8 cellular contexts compared by ENCODE assay signal in genomic region chr15:63502137-63502801, GRCh38. TPM values are rescaled to one million over a fixed set of nuclear protein-coding genes. Genes with fewer than 3 reads are reported as not detected.
DNase-seq lines count a peak whose midpoint lies in the region; ATAC-seq, FAIRE-seq and TF ChIP-seq lines count a peak whose summit lies in the region.

No MANE protein-coding gene starts in this region.

- H4K20me1 ChIP-seq in IMR-90 (ENCODE audit: insufficient read depth, low read length), result peaks cover 17% of the 10 kb centered on the region; the same call in 1 of the 2 replicates

- H3K36me3 ChIP-seq in IMR-90 (ENCODE audit: control insufficient read depth, insufficient read depth, low read length), result no peaks in the 10 kb centered on the region
- no peaks in the 10 kb centered on the region for H3K36me3 ChIP-seq in mesodermal cell (ENCODE audit: control insufficient read depth, insufficient read depth, low read length)

- peaks cover 18% of the 10 kb centered on the region for H3K9me1 ChIP-seq in IMR-90 (ENCODE audit: insufficient read depth, low read length)

- in situ Hi-C loops in IMR-90 (cut with MboI; ENCODE audit: low sequenced_read_pairs), result no loop called here

- peaks cover 4 to 30% of the 10 kb centered on the region in 2 experiments; a peak in 3 of 4 replicates for H3K79me1 ChIP-seq in IMR-90 (ENCODE audit: low read depth in 1 of 2, low read length in 2 of 2)

- peak overlapping the region; percentile 80 for H2AK5ac ChIP-seq in IMR-90 (ENCODE audit: low read depth, low read length)

- CTCF ChIA-PET in A549 (lab: Yijun Ruan, JAX) (interaction anchor here (0.7 to 8.7 kb wide), 8 partner anchors 9 to 101 kb away, joined by 3 to 161 read pairs (median 8); no protein-coding TSS in a partner anchor), IMR-90 (lab: Yijun Ruan, JAX) (interaction anchor here (1.1 kb wide), 1 partner anchor 36 kb away, joined by 4 read pairs; no protein-coding TSS in a partner anchor)

- H3K27ac ChIP-seq in A549, result peak overlapping the region; percentile 99
- no peak overlapping the region for H3K27ac ChIP-seq in IMR-90 (ENCODE audit: insufficient read depth, low read length)
- H3K27ac ChIP-seq in mesodermal cell (ENCODE audit: low read depth, low read length, severe bottlenecking), result peak overlapping the region; percentile 99

- BruUV-seq in IMR-90 (replicated peaks; lab: Mats Ljungman, UMichigan), result no TSS peak

- H3K27me3 ChIP-seq in IMR-90 (ENCODE audit: control insufficient read depth, insufficient read depth, low read length), result no peaks in the 10 kb centered on the region

- H3K4me1 ChIP-seq in A549 (peaks cover 61% of the 10 kb centered on the region), IMR-90 (ENCODE audit: control insufficient read depth, insufficient read depth, low read length) (peaks cover 20% of the 10 kb centered on the region), mesodermal cell (ENCODE audit: control insufficient read depth, insufficient read depth, low read length, poor library complexity, severe bottlenecking) (peaks cover 38% of the 10 kb centered on the region)

- peak overlapping the region; percentile 78 to 88 for H4K8ac ChIP-seq in IMR-90 (ENCODE audit: low read depth in 2 of 2, low read length in 2 of 2)

- 0 out of 5 replicates have a peak, but pooled peaks of 1 of the 2 experiments have one; percentile 11 for TF ChIP-seq EP300 in A549 (IDR thresholded peaks at IDR 0.05)

- no peak overlapping the region for H3K18ac ChIP-seq in IMR-90 (ENCODE audit: low read depth, low read length)

- H3K4me3 ChIP-seq in A549 (peak overlapping the region; percentile 28; the same call in 2 of the 3 replicates), IMR-90 (ENCODE audit: insufficient read depth, low read depth, low read length) (no peak overlapping the region), mesodermal cell (ENCODE audit: extremely low read depth, insufficient read depth, low read length, poor library complexity, severe bottlenecking) (no peak overlapping the region)

- WGBS in A549 (ENCODE audit: missing lambda C conversion rate), result 18% methylated on average over 15 of the region's 15 CpGs
- 64% methylated on average over 5 of the region's 15 CpGs; no CpG with 5 or more reads in 1 of the 2 experiments for WGBS in IMR-90 (ENCODE audit: extremely low coverage in 2 of 2, insufficient read length in 1 of 2), 2 experiments
- WGBS in mesodermal cell (ENCODE audit: insufficient coverage in 2 of 2), 2 experiments, result 80 to 81% methylated on average over 12 to 15 of the region's 15 CpGs

- H2AFZ ChIP-seq in IMR-90 (replicated peaks; ENCODE audit: low read length, poor library complexity), result peak overlapping the region; percentile 57

- no peak overlapping the region for H4K5ac ChIP-seq in IMR-90 (ENCODE audit: low read depth, low read length)

- no peak overlapping the region for H3K9ac ChIP-seq in IMR-90 (ENCODE audit: low read depth, low read length)

- H3K4me2 ChIP-seq in A549, result peak overlapping the region; percentile 93
- peak overlapping the region; percentile 79; the same call in 1 of the 2 replicates for H3K4me2 ChIP-seq in IMR-90 (ENCODE audit: low read depth, low read length)

- ATAC-seq in A549 (no peak), IMR-90 (ENCODE audit: low read depth) (no peak), GM18498 (IDR thresholded peaks at IDR 0.05; ENCODE audit: unreplicated experiment) (no peak)

- H2BK5ac ChIP-seq in IMR-90 (ENCODE audit: low read depth, low read length, poor library complexity, severe bottlenecking), result peak overlapping the region; percentile 97

- peak overlapping the region; percentile 48; the same call in 1 of the 2 replicates for H2BK20ac ChIP-seq in IMR-90 (ENCODE audit: low read depth, low read length)

- H3K23ac ChIP-seq in IMR-90 (ENCODE audit: low read depth, low read length), result peak overlapping the region; percentile 62; the same call in 1 of the 2 replicates

- POLR2A ChIA-PET in A549 (lab: Yijun Ruan, JAX) (interaction anchor here (1.0 to 6.2 kb wide), 9 partner anchors 8 to 97 kb away, joined by 3 to 49 read pairs (median 7); no protein-coding TSS in a partner anchor), IMR-90 (lab: Charles Lee; ENCODE audit: unreplicated experiment) (no interaction called here)

- TF ChIP-seq RAD21 in A549 (conservative IDR thresholded peaks at IDR 0.05 in 1 of 2, IDR thresholded peaks at IDR 0.05 in 1 of 2) (0 out of 5 replicates have a peak, but pooled peaks of 1 of the 2 experiments have one; percentile 11), IMR-90 (IDR thresholded peaks at IDR 0.05; ENCODE audit: low read length) (no peak)

- dilution Hi-C loops in IMR-90 (cut with HindIII; ENCODE audit: low sequenced_read_pairs, unreplicated experiment), result no loop called here

- H3K9me3 ChIP-seq in A549 (0 out of 3 replicates have a peak, but pooled peaks cover 5% of the 10 kb centered on the region), IMR-90 (ENCODE audit: control insufficient read depth, insufficient read depth, low read length) (no peaks in the 10 kb centered on the region), mesodermal cell (ENCODE audit: control insufficient read depth, low read length) (no peaks in the 10 kb centered on the region)

- no peak for TF ChIP-seq CTCF in A549 (IDR thresholded peaks at IDR 0.05)
- TF ChIP-seq CTCF in IMR-90 (conservative IDR thresholded peaks at IDR 0.05; ENCODE audit: low read depth, low read length), result no peak

- peak in 1 of 2 experiments; percentile 79 for DNase-seq in A549 (ENCODE audit: low read depth in 1 of 2, low spot score in 1 of 2)
- DNase-seq in IMR-90, result peak; percentile 44
- DNase-seq in brain pericyte (ENCODE audit: low read depth, low spot score), result peak; percentile 66
- no peak for DNase-seq in anterior cingulate cortex (lab: John Stamatoyannopoulos, UW)
- DNase-seq in GM12891 (ENCODE audit: insufficient read length, low spot score), result no peak
- no peak for DNase-seq in D341Med (ENCODE audit: low spot score)

- peak overlapping the region; percentile 74; the same call in 2 of the 3 replicates for H2BK15ac ChIP-seq in IMR-90 (ENCODE audit: low read depth, low read length)

- TF ChIP-seq POLR2A in A549 (IDR thresholded peaks at IDR 0.05; ENCODE audit: low read length), result no peak
- TF ChIP-seq POLR2A in IMR-90 (IDR thresholded peaks at IDR 0.05; ENCODE audit: low read depth, low read length), result no peak
- no peak for TF ChIP-seq POLR2A in GM12891 (IDR thresholded peaks at IDR 0.05; ENCODE audit: low read depth, low read length)

- H3K4ac ChIP-seq in IMR-90 (ENCODE audit: low read depth, low read length), result peak overlapping the region; percentile 97

- peak overlapping the region; percentile 58; the same call in 1 of the 2 replicates for H3K14ac ChIP-seq in IMR-90 (replicated peaks; ENCODE audit: low read depth, low read length)

- H2AK9ac ChIP-seq in IMR-90 (replicated peaks; ENCODE audit: low read depth, low read length, poor library complexity), result no peak overlapping the region

- no peak for FAIRE-seq in A549 (lab: Jason Lieb, UNC)
- no peak for FAIRE-seq in GM12891 (lab: Jason Lieb, UNC)

- H3K56ac ChIP-seq in IMR-90 (ENCODE audit: extremely low read depth, insufficient read depth, low read length), result no peak overlapping the region

- peak overlapping the region; percentile 83 for H4K91ac ChIP-seq in IMR-90 (ENCODE audit: insufficient read depth, low read depth, low read length)

- intact Hi-C loops in IMR-90 (cut with micrococcal nuclease), result no loop called here

- H2BK120ac ChIP-seq in IMR-90 (ENCODE audit: low read depth, low read length), result peak overlapping the region; percentile 92

TF ChIP-seq in A549, 52 proteins besides CTCF, POLR2A, EP300 and RAD21 (continues in another document):
- TF ChIP-seq CHD4 (IDR thresholded peaks at IDR 0.05; ENCODE audit: borderline replicate concordance) (no peak), TP53 (CRISPR knock-in tag; IDR thresholded peaks at IDR 0.05) (no peak), MAFK (IDR thresholded peaks at IDR 0.05; ENCODE audit: partially characterized antibody) (no peak), RFX5 (IDR thresholded peaks at IDR 0.05) (no peak), KDM1A (IDR thresholded peaks at IDR 0.05; ENCODE audit: low read depth) (no peak), HEYL (CRISPR knock-in tag; IDR thresholded peaks at IDR 0.05) (no peak)

TF ChIP-seq in IMR-90, 13 proteins besides CTCF, POLR2A, EP300 and RAD21:
- TF ChIP-seq BHLHE40 (IDR thresholded peaks at IDR 0.05; ENCODE audit: low read depth, low read length) (no peak), CEBPB (IDR thresholded peaks at IDR 0.05; ENCODE audit: low read depth, low read length) (peak; percentile 54; the same call in 1 of the 2 replicates), NFE2L2 (IDR thresholded peaks at IDR 0.05; ENCODE audit: low read depth, low read length) (no peak), RCOR1 (IDR thresholded peaks at IDR 0.05; ENCODE audit: insufficient replicate concordance, low read length) (no peak)
TF ChIP-seq in IMR-90: peak in this region for 1.

TF ChIP-seq in GM12891, 5 proteins besides CTCF, POLR2A, EP300 and RAD21:
- TF ChIP-seq SPI1 (IDR thresholded peaks at IDR 0.05; ENCODE audit: low read depth, low read length), result no peak
- no peak for TF ChIP-seq TAF1 (IDR thresholded peaks at IDR 0.05; ENCODE audit: low read depth, low read length)
- no peak for TF ChIP-seq PAX5 (IDR thresholded peaks at IDR 0.05; ENCODE audit: insufficient read depth, low read length, severe bottlenecking)
- no peak for TF ChIP-seq POLR2AphosphoS5 (IDR thresholded peaks at IDR 0.05; ENCODE audit: low read depth, low read length)
- TF ChIP-seq POU2F2 (IDR thresholded peaks at IDR 0.05; ENCODE audit: low read depth, low read length), result no peak
TF ChIP-seq in GM12891: peak in this region for 0.

RNA-seq across cellular contexts. Expression of gene USP3, which starts 2.1 kb away (rescaled TPM):
- polyA plus RNA-seq in A549 (2011; rRNA removed), result 97.4 and 99.1 TPM in 2 replicates
- polyA plus RNA-seq in A549 (2012; cell fraction: cytosol; rRNA removed), result 32.8 and 35.7 TPM in 2 replicates
- 68.6 and 111 TPM in 2 replicates for polyA plus RNA-seq in A549 (2012; cell fraction: nucleus; rRNA removed)
- polyA plus RNA-seq in A549 (2017; fragmentation: RNase III; extraction: RNeasy Plus Mini Kit Qiagen cat#74134 plus additional on column Dnase treatment), result 41.8 to 43.2 TPM (median 42.8 TPM) in 3 replicates
- polyA minus RNA-seq in A549 (2011; rRNA and poly(A)+ RNA removed), result 98.4 and 139 TPM in 2 replicates
- 46.7 and 52.3 TPM in 2 replicates for total RNA-seq in IMR-90 (2012; rRNA removed)
- 13.7 and 17.3 TPM in 2 replicates for polyA plus RNA-seq in IMR-90 (2012; rRNA removed)
- 6.2 and 15.2 TPM in 2 replicates for polyA plus RNA-seq in IMR-90 (2012; cell fraction: cytosol; rRNA removed)
- polyA plus RNA-seq in IMR-90 (2012; cell fraction: nucleus; rRNA removed; ENCODE audit: low replicate concordance), result 23.8 and 84.1 TPM in 2 replicates
- polyA plus RNA-seq in mesodermal cell (2013, experiment 1 of 2), result 41.5 TPM
- polyA plus RNA-seq in mesodermal cell (2013, experiment 2 of 2), result 46.2 TPM
- polyA plus RNA-seq in GM12891 (2012; ENCODE audit: low read depth, missing spikeins), result 21.5 TPM

Comparison
In these comparisons a context has a peak if more than half of its experiments do, and no peak if none do; other contexts are left out.
1. DNase-seq: peak in IMR-90 (single experiment) and brain pericyte (single experiment); none in anterior cingulate cortex (0 of 58), GM12891 (single experiment) and D341Med (single experiment).